Comparison of ENCODE assay signal across 36 cellular contexts in the genomic region with DNA sequence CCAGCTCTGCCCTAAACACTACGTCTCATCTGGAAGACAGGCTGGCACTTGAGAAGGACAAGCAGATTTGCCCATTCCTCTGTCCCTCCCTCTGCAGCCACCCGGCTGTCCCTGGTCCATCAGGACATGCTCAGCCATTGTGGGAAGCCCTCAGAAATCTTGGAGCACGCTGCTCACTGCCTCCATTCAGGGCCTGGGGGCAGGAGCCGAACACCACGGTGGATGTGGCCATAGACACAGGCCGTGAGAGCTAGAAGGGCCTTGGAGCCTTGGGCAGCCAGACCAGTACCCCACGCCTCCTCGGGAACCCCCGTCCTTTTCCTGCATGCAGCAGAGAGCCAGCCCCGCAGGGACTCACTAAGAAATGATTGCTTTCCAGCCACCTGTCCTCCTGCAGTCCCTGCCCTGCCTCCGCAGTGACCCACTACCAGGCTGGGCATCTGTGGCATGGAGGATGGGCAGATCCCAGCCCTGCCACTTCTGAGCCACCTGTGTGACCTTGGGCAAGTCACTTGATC. TPM values are rescaled to one million over a fixed set of nuclear protein-coding genes. Genes with fewer than 3 reads are reported as not detected.
"Had no signal": no experiment of that assay in that cellular context is flagged by ENCODE, and none has a peak within 500 bp of the region (broad histone marks: within the 10 kb centered on the region; RNA-seq: fewer than 3 reads in every experiment).

No MANE protein-coding gene starts in this region.

- H3K4me3 ChIP-seq: adrenal gland, MG63 had no signal

- ATAC-seq: activated CD8-positive, alpha-beta memory T cell treated with anti-CD3 and anti-CD28 coated beads, Interleukin-2, amount 10 ng/mL, durations not matched to agents 7 days and 5 days; activated T-cell treated with anti-CD3 and anti-CD28 coated beads, Interleukin-2, amount 50 U/mL, for 72 hours; activated T-helper 17 cell treated with anti-CD3 and anti-CD28 coated beads, Interleukin-2, amount 50 U/mL, for 72 hours; PC-3 had no signal

- H3K36me3 ChIP-seq: adrenal gland had no signal

- H3K27ac ChIP-seq: adrenal gland, RWPE1, VCaP had no signal

- H3K27ac Mint-ChIP-seq: activated CD4-positive, alpha-beta memory T cell treated with anti-CD3 and anti-CD28 coated beads, Interleukin-2, amount 10 ng/mL, durations not matched to agents 7 days and 5 days; activated CD8-positive, alpha-beta memory T cell treated with anti-CD3 and anti-CD28 coated beads, Interleukin-2, amount 10 ng/mL, durations not matched to agents 7 days and 5 days; activated naive CD4-positive, alpha-beta T cell treated with anti-CD3 and anti-CD28 coated beads, Interleukin-2, amount 50 U/mL, for 24 hours; activated T-cell treated with anti-CD3 and anti-CD28 coated beads, Interleukin-2, amount 50 U/mL, for 72 hours; activated T-helper 17 cell treated with anti-CD3 and anti-CD28 coated beads, Interleukin-2, amount 50 U/mL, for 72 hours had no signal

- H3K36me3 Mint-ChIP-seq: activated CD8-positive, alpha-beta memory T cell treated with anti-CD3 and anti-CD28 coated beads, Interleukin-2, amount 10 ng/mL, durations not matched to agents 7 days and 5 days; activated naive CD4-positive, alpha-beta T cell treated with anti-CD3 and anti-CD28 coated beads, Interleukin-2, amount 50 U/mL, for 24 hours; brain had no signal

- H3K27me3 Mint-ChIP-seq: brain had no signal

- H3K4me3 Mint-ChIP-seq: activated CD4-positive, alpha-beta memory T cell treated with anti-CD3 and anti-CD28 coated beads, Interleukin-2, amount 10 ng/mL, durations not matched to agents 7 days and 5 days; activated CD8-positive, alpha-beta memory T cell treated with anti-CD3 and anti-CD28 coated beads, Interleukin-2, amount 10 ng/mL, durations not matched to agents 7 days and 5 days; activated naive CD4-positive, alpha-beta T cell treated with anti-CD3 and anti-CD28 coated beads, Interleukin-2, amount 50 U/mL, for 24 hours; activated T-cell treated with anti-CD3 and anti-CD28 coated beads, Interleukin-2, amount 50 U/mL, for 72 hours; activated T-helper 17 cell treated with anti-CD3 and anti-CD28 coated beads, Interleukin-2, amount 50 U/mL, for 72 hours had no signal

- DNase-seq: activated CD4-positive, alpha-beta memory T cell treated with anti-CD3 and anti-CD28 coated beads, Interleukin-2, amount 10 ng/mL, durations not matched to agents 7 days and 5 days; activated CD4-positive, alpha-beta T cell treated with anti-CD3 and anti-CD28 coated beads for 1 hour; activated CD4-positive, alpha-beta T cell treated with anti-CD3 and anti-CD28 coated beads for 48 hours; activated CD4-positive, CD25-positive, alpha-beta regulatory T cell; activated CD8-positive, alpha-beta memory T cell treated with anti-CD3 and anti-CD28 coated beads for 24 hours; activated CD8-positive, alpha-beta memory T cell treated with anti-CD3 and anti-CD28 coated beads, Interleukin-2, amount 10 ng/mL, durations not matched to agents 7 days and 5 days; activated CD8-positive, alpha-beta memory T cell treated with anti-CD3 and anti-CD28 coated beads, Interleukin-2, amount 50 U/mL, for 48 hours; activated effector memory CD4-positive, alpha-beta T cell treated with anti-CD3 and anti-CD28 coated beads, Interleukin-2, amount 50 U/mL, for 16 hours; activated naive CD4-positive, alpha-beta T cell; activated T-cell treated with anti-CD3 and anti-CD28 coated beads, Interleukin-2, amount 50 U/mL, for 72 hours; adrenal gland; caudate nucleus; Kasumi-1; KG1; MG63; NCI-H1048; NCI-H1436 treated with DMSO at 0.1 percent for 48 hours; NCI-H1694 treated with DMSO at 0.1 percent for 48 hours; NCI-H2029; NCI-H345; NCI-H524 treated with DMSO at 0.1 percent for 48 hours; NK-92 treated with Interleukin-12 subunit alpha and Interleukin-12 subunit beta, amount 100 ng/mL, for 24 hours; PC-3; Right ventricle myocardium superior; SW 1271; T-helper 1 cell; T-helper 2 cell; T-helper 9 cell had no signal

- H3K9me3 ChIP-seq: adrenal gland, MG63 had no signal

- H3K27me3 ChIP-seq: MG63 had no signal

- H3K9me3 Mint-ChIP-seq: activated CD4-positive, alpha-beta memory T cell treated with anti-CD3 and anti-CD28 coated beads, Interleukin-2, amount 10 ng/mL, durations not matched to agents 7 days and 5 days; activated naive CD4-positive, alpha-beta T cell treated with anti-CD3 and anti-CD28 coated beads, Interleukin-2, amount 50 U/mL, for 24 hours; activated T-cell treated with anti-CD3 and anti-CD28 coated beads, Interleukin-2, amount 50 U/mL, for 72 hours; activated T-helper 17 cell treated with anti-CD3 and anti-CD28 coated beads, Interleukin-2, amount 50 U/mL, for 72 hours; brain had no signal

- FAIRE-seq: bronchial epithelial cell, RCC 7860 had no signal

RNA-seq across cellular contexts. Expression of gene DOC2A, which starts 3.4 kb away (rescaled TPM):
- total RNA-seq: activated CD4-positive, alpha-beta memory T cell treated with anti-CD3 and anti-CD28 coated beads, Interleukin-2, amount 10 ng/mL, durations not matched to agents 7 days and 5 days; bronchial epithelial cell had no signal

RNA-seq across cellular contexts. Expression of gene C16orf92, which starts 15.6 kb away (rescaled TPM):
- total RNA-seq: activated CD4-positive, alpha-beta memory T cell treated with anti-CD3 and anti-CD28 coated beads, Interleukin-2, amount 10 ng/mL, durations not matched to agents 7 days and 5 days; activated CD8-positive, alpha-beta memory T cell treated with anti-CD3 and anti-CD28 coated beads, Interleukin-2, amount 10 ng/mL, durations not matched to agents 7 days and 5 days; activated T-cell treated with anti-CD3 and anti-CD28 coated beads, Interleukin-2, amount 50 U/mL, for 72 hours; activated T-helper 17 cell treated with anti-CD3 and anti-CD28 coated beads, Interleukin-2, amount 50 U/mL, for 72 hours; adrenal gland; bronchial epithelial cell; NCI-H460; PC-3; Right ventricle myocardium superior had no signal
- polyA plus RNA-seq: adrenal gland had no signal

RNA-seq across cellular contexts. Expression of gene TLCD3B, which starts 23.6 kb away (rescaled TPM):
- total RNA-seq: bronchial epithelial cell, Right ventricle myocardium superior had no signal
